4 cellular contexts compared by ENCODE assay signal in the genomic region with DNA sequence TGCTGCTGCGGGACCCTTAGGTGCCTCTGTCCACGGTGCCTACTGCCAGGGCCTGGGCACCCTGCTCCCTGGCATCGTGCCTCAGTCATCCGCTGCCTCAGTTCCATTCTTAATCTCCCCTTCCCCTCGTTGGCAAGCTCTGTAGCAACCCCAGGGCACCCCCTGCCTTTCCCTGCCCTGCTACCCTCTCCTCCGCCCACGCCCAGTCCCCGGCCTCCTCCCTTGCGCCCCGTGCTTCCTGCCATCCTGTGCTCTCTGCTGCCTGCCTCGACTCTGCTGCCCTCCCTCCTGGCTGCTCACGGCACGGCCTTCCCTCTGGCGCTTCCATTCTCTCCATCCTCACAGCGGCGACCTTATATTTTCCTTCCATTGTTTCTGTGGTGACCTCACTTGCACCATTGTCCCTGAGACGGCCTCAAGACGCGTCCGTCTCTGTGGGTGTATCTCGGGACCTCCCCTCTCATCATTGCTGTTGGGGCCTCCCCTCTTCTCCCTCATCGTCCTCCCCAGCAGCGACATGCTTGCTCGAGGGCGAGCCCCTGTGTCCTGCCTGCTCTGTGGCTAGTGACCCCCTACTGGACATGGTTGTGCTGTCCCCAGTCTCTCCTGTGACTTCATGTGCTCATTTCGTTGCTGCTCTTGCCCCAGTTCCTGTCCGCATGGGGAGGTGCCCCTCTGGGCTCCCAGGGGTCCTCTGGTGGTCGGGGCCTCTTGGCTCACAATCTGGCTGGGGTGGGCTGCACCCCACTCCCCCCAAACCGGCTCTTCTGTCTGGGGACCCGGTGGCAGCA.
A peak's percentile ranks its signal among the peaks of the same experiment; 100 is the strongest.
TF ChIP-seq lines count a peak whose summit lies in the region.

No MANE protein-coding gene starts in this region.

TF ChIP-seq in HEK293, 187 proteins besides CTCF, POLR2A, EP300 and RAD21:
- TF ChIP-seq REST (tag by site-specific recombination; IDR thresholded peaks at IDR 0.05): peak; percentile 61
- TF ChIP-seq ZFHX2 (tag by site-specific recombination; conservative IDR thresholded peaks at IDR 0.05): peak; percentile 39
- TF ChIP-seq ZNF664 (tag by site-specific recombination; IDR thresholded peaks at IDR 0.05): no peak
- peak; percentile 17; the same call in 1 of the 2 replicates for TF ChIP-seq HIC1 (tag by site-specific recombination; IDR thresholded peaks at IDR 0.05)
- 0 out of 2 replicates have a peak, but pooled peaks have one; percentile 21 for TF ChIP-seq EGR2 (tag by site-specific recombination; IDR thresholded peaks at IDR 0.05; ENCODE audit: low read depth)
TF ChIP-seq in HEK293: peak in this region for 4.

TF ChIP-seq in Ishikawa, 13 proteins besides CTCF, POLR2A, EP300 and RAD21:
- TF ChIP-seq NFIC (IDR thresholded peaks at IDR 0.05) (no peak), REST (IDR thresholded peaks at IDR 0.05; ENCODE audit: low read depth) (peak; percentile 29; the same call in 1 of the 2 replicates)

TF ChIP-seq in K562, 482 proteins besides CTCF, POLR2A, EP300 and RAD21:
- TF ChIP-seq, protein P1, sequence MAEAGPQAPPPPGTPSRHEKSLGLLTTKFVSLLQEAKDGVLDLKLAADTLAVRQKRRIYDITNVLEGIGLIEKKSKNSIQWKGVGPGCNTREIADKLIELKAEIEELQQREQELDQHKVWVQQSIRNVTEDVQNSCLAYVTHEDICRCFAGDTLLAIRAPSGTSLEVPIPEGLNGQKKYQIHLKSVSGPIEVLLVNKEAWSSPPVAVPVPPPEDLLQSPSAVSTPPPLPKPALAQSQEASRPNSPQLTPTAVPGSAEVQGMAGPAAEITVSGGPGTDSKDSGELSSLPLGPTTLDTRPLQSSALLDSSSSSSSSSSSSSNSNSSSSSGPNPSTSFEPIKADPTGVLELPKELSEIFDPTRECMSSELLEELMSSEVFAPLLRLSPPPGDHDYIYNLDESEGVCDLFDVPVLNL (CRISPR knock-in tag; IDR thresholded peaks at IDR 0.05; ENCODE audit: low read depth): no peak
- TF ChIP-seq PYGO2 (tag; IDR thresholded peaks at IDR 0.05): no peak
- TF ChIP-seq RCOR1 (IDR thresholded peaks at IDR 0.05; ENCODE audit: borderline replicate concordance in 1 of 2, low read depth in 2 of 2, low read length in 2 of 2): no peak
- TF ChIP-seq STAG1 (CRISPR knock-in tag; IDR thresholded peaks at IDR 0.05; ENCODE audit: borderline replicate concordance): no peak
- no peak for TF ChIP-seq HMGN3 (IDR thresholded peaks at IDR 0.05; ENCODE audit: borderline replicate concordance, extremely low read depth, insufficient read length, low read depth, low read length)
- TF ChIP-seq ZBTB40 (IDR thresholded peaks at IDR 0.05): no peak
- no peak for TF ChIP-seq ZBTB40 (CRISPR knock-in tag; IDR thresholded peaks at IDR 0.05)
- 0 out of 2 replicates have a peak, but pooled peaks have one; percentile 8 for TF ChIP-seq EGR1 (conservative IDR thresholded peaks at IDR 0.05)

TF ChIP-seq in endothelial cell of umbilical vein, 7 proteins besides CTCF, POLR2A, EP300 and RAD21:
- no peak for TF ChIP-seq EZH2 (IDR thresholded peaks at IDR 0.05; ENCODE audit: borderline replicate concordance, low read depth, low read length, severe bottlenecking)
- TF ChIP-seq, protein P2, sequence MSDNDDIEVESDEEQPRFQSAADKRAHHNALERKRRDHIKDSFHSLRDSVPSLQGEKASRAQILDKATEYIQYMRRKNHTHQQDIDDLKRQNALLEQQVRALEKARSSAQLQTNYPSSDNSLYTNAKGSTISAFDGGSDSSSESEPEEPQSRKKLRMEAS (IDR thresholded peaks at IDR 0.05; ENCODE audit: insufficient read depth, insufficient read length): no peak
- TF ChIP-seq POLR2AphosphoS5 (IDR thresholded peaks at IDR 0.05; ENCODE audit: insufficient read depth, low read depth, low read length): no peak
